ENCODE assay signal across 19 cellular contexts in genomic region chr1:56024155-56024554, GRCh38.
"Had no signal": no experiment of that assay in that cellular context is flagged by ENCODE, and none has a peak within 500 bp of the region (broad histone marks: within the 10 kb centered on the region; RNA-seq: fewer than 3 reads in every experiment).

No MANE protein-coding gene starts in this region.

- H3K4me1 Mint-ChIP-seq: natural killer cell; neural crest cell; stimulated activated effector memory CD8-positive, alpha-beta T cell treated with anti-CD3 and anti-CD28 coated beads, Interleukin-12 subunit alpha, Interleukin-12 subunit beta, amount 100 ng/mL, for 72 hours had no signal

- H3K27me3 ChIP-seq: esophagus squamous epithelium, suprapubic skin, thyroid gland, upper lobe of left lung, vagina had no signal

- H3K9me3 ChIP-seq: esophagus squamous epithelium, suprapubic skin, thyroid gland, upper lobe of left lung, vagina had no signal

- H3K27ac ChIP-seq: esophagus squamous epithelium, suprapubic skin, thyroid gland, upper lobe of left lung, vagina had no signal

- H3K4me3 ChIP-seq: esophagus squamous epithelium, suprapubic skin, thyroid gland, upper lobe of left lung, vagina had no signal

- FAIRE-seq: endometrium had no signal

- H3K36me3 Mint-ChIP-seq: mesothelial cell of epicardium; natural killer cell; stimulated activated effector memory CD8-positive, alpha-beta T cell treated with anti-CD3 and anti-CD28 coated beads, Interleukin-12 subunit alpha, Interleukin-12 subunit beta, amount 100 ng/mL, for 72 hours had no signal

- H3K4me3 Mint-ChIP-seq: mesothelial cell of epicardium; natural killer cell; neural crest cell; stimulated activated effector memory CD8-positive, alpha-beta T cell treated with anti-CD3 and anti-CD28 coated beads, Interleukin-12 subunit alpha, Interleukin-12 subunit beta, amount 100 ng/mL, for 72 hours had no signal

- DNase-seq: effector memory CD4-positive, alpha-beta T cell; esophagus squamous epithelium; foreskin fibroblast; kidney glomerular epithelial cell; natural killer cell; posterior cingulate gyrus; right cardiac atrium; stimulated activated CD4-positive, alpha-beta T cell treated with anti-CD3 and anti-CD28 coated beads, Interleukin-4, amount 100 ng/mL, for 1 hour; stimulated activated CD8-positive, alpha-beta memory T cell treated with anti-CD3 and anti-CD28 coated beads, Interleukin-4, amount 100 ng/mL, for 48 hours; stimulated activated naive CD8-positive, alpha-beta T cell treated with anti-CD3 and anti-CD28 coated beads, Interleukin-15, Interleukin-2, amounts not matched to agents 100 U/mL and 50 U/mL, for 24 hours; thyroid gland; upper lobe of left lung had no signal

- H3K27ac Mint-ChIP-seq: mesothelial cell of epicardium; natural killer cell; stimulated activated effector memory CD8-positive, alpha-beta T cell treated with anti-CD3 and anti-CD28 coated beads, Interleukin-12 subunit alpha, Interleukin-12 subunit beta, amount 100 ng/mL, for 72 hours had no signal

- H3K4me1 ChIP-seq: esophagus squamous epithelium, suprapubic skin, upper lobe of left lung, vagina had no signal

- ATAC-seq: left lobe of liver; natural killer cell; right cardiac atrium; stimulated activated effector memory CD8-positive, alpha-beta T cell treated with anti-CD3 and anti-CD28 coated beads, Interleukin-12 subunit alpha, Interleukin-12 subunit beta, amount 100 ng/mL, for 72 hours; stimulated activated naive CD8-positive, alpha-beta T cell treated with anti-CD3 and anti-CD28 coated beads, Interleukin-15, Interleukin-2, amounts not matched to agents 100 U/mL and 50 U/mL, for 24 hours had no signal

- H3K36me3 ChIP-seq: esophagus squamous epithelium, suprapubic skin, thyroid gland, upper lobe of left lung, vagina had no signal
